ENCODE assay signal across 8 cellular contexts in the genomic region with DNA sequence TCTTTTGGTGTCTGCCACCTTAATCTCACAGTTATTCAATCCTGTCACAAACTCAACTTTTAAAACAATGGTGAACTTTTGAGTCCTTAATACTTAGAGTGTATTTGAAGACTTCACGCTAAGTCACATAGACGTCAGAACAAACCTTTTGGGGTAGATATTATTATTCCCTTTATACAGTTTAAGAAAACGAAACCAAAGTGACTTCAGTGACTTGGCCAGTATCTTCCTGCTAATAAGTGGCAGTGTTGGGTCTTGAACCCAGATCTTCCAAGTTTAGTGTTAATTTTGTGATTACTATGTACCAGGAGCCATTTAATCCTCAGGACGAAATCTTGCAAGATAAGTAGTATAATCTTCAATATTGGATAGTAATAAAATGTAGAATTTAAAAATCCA. TPM values are rescaled to one million over a fixed set of nuclear protein-coding genes. Genes with fewer than 3 reads are reported as not detected.
DNase-seq lines count a peak whose midpoint lies in the region; ATAC-seq, FAIRE-seq and TF ChIP-seq lines count a peak whose summit lies in the region.

No MANE protein-coding gene starts in this region.

- H3K36me3 ChIP-seq in MM.1S (replicated peaks; ENCODE audit: insufficient read depth, low read length), result no peaks in the 10 kb centered on the region; the same call in 1 of the 2 replicates
- peaks cover 15% of the 10 kb centered on the region for H3K36me3 ChIP-seq in neuron (ENCODE audit: insufficient read depth, low read length)

- H3K4me1 Mint-ChIP-seq in CD4-positive, alpha-beta T cell (ENCODE audit: low read depth), result peaks cover 48% of the 10 kb centered on the region

- ATAC-seq in CD4-positive, alpha-beta T cell (ENCODE audit: poor library complexity), result no peak
- peak; percentile 5 for ATAC-seq in GM21390 (IDR thresholded peaks at IDR 0.05; ENCODE audit: unreplicated experiment)

- no peak for FAIRE-seq in frontal cortex (lab: Jason Lieb, UNC)

- H3F3A ChIP-seq in MM.1S (ENCODE audit: insufficient read depth, low read length), result peaks cover 17% of the 10 kb centered on the region; the same call in 1 of the 2 replicates

- intact Hi-C loops in CD4-positive, alpha-beta T cell (cut with DNase I, micrococcal nuclease), result loop anchor here (5.0 kb wide), 3 partner anchors 80 to 465 kb away; partner anchors contain the start of genes C11orf54 (in 1 of the 2), PANX1 (in 1 of the 2), SLC36A4 (in 1 of the 2) and TAF1D (in 1 of the 2)
- intact Hi-C loops in dorsolateral prefrontal cortex (cut with DNase I), result no loop called here

- H3K9ac ChIP-seq in MM.1S (ENCODE audit: low read length), result peak overlapping the region; percentile 94

- peak overlapping the region; percentile 85 for H2AFZ ChIP-seq in MM.1S (ENCODE audit: low read length)
- H2AFZ ChIP-seq in neuron (ENCODE audit: low read depth, low read length), result peak overlapping the region; percentile 93

- no peak for TF ChIP-seq CTCF in CD4-positive, alpha-beta T cell (IDR thresholded peaks at IDR 0.05)
- no peak for TF ChIP-seq CTCF in MM.1S (IDR thresholded peaks at IDR 0.05; ENCODE audit: low read length)
- no peak for TF ChIP-seq CTCF in dorsolateral prefrontal cortex (IDR thresholded peaks at IDR 0.05 in 54 of 56, conservative IDR thresholded peaks at IDR 0.05 in 2 of 56; ENCODE audit: low read depth in 1 of 56, partially characterized antibody in 56 of 56)

- no peaks in the 10 kb centered on the region for H3K27me3 ChIP-seq in CD4-positive, alpha-beta T cell (ENCODE audit: control insufficient read depth, insufficient read depth, low read length)
- no peaks in the 10 kb centered on the region for H3K27me3 ChIP-seq in MM.1S (replicated peaks; ENCODE audit: insufficient read depth, low read length)
- H3K27me3 ChIP-seq in dorsolateral prefrontal cortex, result no peaks in the 10 kb centered on the region
- no peaks in the 10 kb centered on the region for H3K27me3 ChIP-seq in neuron (ENCODE audit: insufficient read depth, low read length)

- CTCF ChIA-PET in CD4-positive, alpha-beta T cell (lab: Charles Lee), result no interaction called here

- H4K20me1 ChIP-seq in MM.1S (ENCODE audit: insufficient read depth, low read length), result no peaks in the 10 kb centered on the region; the same call in 1 of the 2 replicates

- no peaks in the 10 kb centered on the region for H3K9me3 Mint-ChIP-seq in CD4-positive, alpha-beta T cell

- POLR2A ChIA-PET in CD4-positive, alpha-beta T cell (lab: Charles Lee), result interaction anchor here (1.0 to 1.9 kb wide), 5 partner anchors 16 to 832 kb away, joined by 3 to 24 read pairs (median 5); partner anchors contain the start of genes ANKRD49, C11orf54, MED17 and MRE11

- H3K36me3 Mint-ChIP-seq in CD4-positive, alpha-beta T cell (ENCODE audit: low read depth), result peaks cover 16% of the 10 kb centered on the region

- H3K4me3 Mint-ChIP-seq in CD4-positive, alpha-beta T cell, result peak overlapping the region; percentile 85

- peak overlapping the region; percentile 80 for H3K27ac ChIP-seq in CD4-positive, alpha-beta T cell (ENCODE audit: low read depth, low read length)
- H3K27ac ChIP-seq in MM.1S (ENCODE audit: low read length) (peak overlapping the region; percentile 82), dorsolateral prefrontal cortex (peak overlapping the region in 31 of 59 donors; percentile 25 to 92 (median 72))

- no peaks in the 10 kb centered on the region for H3K9me3 ChIP-seq in CD4-positive, alpha-beta T cell (ENCODE audit: control insufficient read depth, low read length)
- H3K9me3 ChIP-seq in MM.1S (replicated peaks; ENCODE audit: insufficient read depth, low read length), result no peaks in the 10 kb centered on the region
- no peaks in the 10 kb centered on the region for H3K9me3 ChIP-seq in neuron (ENCODE audit: low read length)

- H3K4me1 ChIP-seq in MM.1S (ENCODE audit: low read length) (peaks cover 9% of the 10 kb centered on the region; the same call in 1 of the 2 replicates), neuron (ENCODE audit: insufficient read depth, low read length) (peaks cover 5% of the 10 kb centered on the region)

- H3K4me2 ChIP-seq in MM.1S (ENCODE audit: low read depth, low read length), result peak overlapping the region; percentile 74

- peak overlapping the region; percentile 95 for H3K4me3 ChIP-seq in MM.1S (ENCODE audit: low read length)
- peak overlapping the region; percentile 52 to 100 (median 93) for H3K4me3 ChIP-seq in dorsolateral prefrontal cortex
- H3K4me3 ChIP-seq in neuron (ENCODE audit: low read length), result peak overlapping the region; percentile 63

- H3K27me3 Mint-ChIP-seq in CD4-positive, alpha-beta T cell, result no peaks in the 10 kb centered on the region

- H3K27ac Mint-ChIP-seq in CD4-positive, alpha-beta T cell, result peak overlapping the region; percentile 83

- peaks cover 55% of the 10 kb centered on the region for H3K79me2 ChIP-seq in MM.1S (ENCODE audit: low read length)

- no peak for DNase-seq in CD4-positive, alpha-beta T cell
- DNase-seq in MM.1S (peak; percentile 45), dorsolateral prefrontal cortex (no peak), frontal cortex (ENCODE audit: low spot score in 2 of 2) (no peak), epidermal melanocyte (ENCODE audit: insufficient read length, low spot score) (no peak), NCI-H524 treated with DMSO at 0.1 percent for 48 hours (lab: John Stamatoyannopoulos, UW) (no peak)

- no peaks in the 10 kb centered on the region for H3K9me2 ChIP-seq in MM.1S (replicated peaks; ENCODE audit: insufficient read depth, low read length)

RNA-seq across cellular contexts. Expression of gene CEP295, which starts 0.7 kb away (rescaled TPM):
- 10 to 100 TPM; 11.2 to 13.1 TPM for total RNA-seq in CD4-positive, alpha-beta T cell
- total RNA-seq in dorsolateral prefrontal cortex, result 10 to 100 TPM; 13.4 to 26.1 (median 19.8) TPM
- 36.3 TPM for total RNA-seq in frontal cortex

Comparison
In these comparisons a context has a peak if more than half of its experiments do, and no peak if none do; other contexts are left out.
1. intact Hi-C loops: an anchor here in CD4-positive, alpha-beta T cell (5.0 kb wide); none called in dorsolateral prefrontal cortex.